Comparison of ENCODE assay signal across 20 cellular contexts in genomic region chr1:116266864-116267212, GRCh38.
DNase-seq lines count a peak whose midpoint lies in the region; ATAC-seq, FAIRE-seq and TF ChIP-seq lines count a peak whose summit lies in the region.
"Had no signal": no experiment of that assay in that cellular context is flagged by ENCODE, and none has a peak within 500 bp of the region (broad histone marks: within the 10 kb centered on the region; RNA-seq: fewer than 3 reads in every experiment).

No MANE protein-coding gene starts in this region.

- no peaks in the 10 kb centered on the region for H3K9me1 ChIP-seq in K562 (ENCODE audit: control insufficient read depth, insufficient read depth, low read length)

- H3K27me3 ChIP-seq in K562 (ENCODE audit: control insufficient read depth in 2 of 2, insufficient read depth in 2 of 2, low read length in 2 of 2) (peaks cover 6 to 34% of the 10 kb centered on the region in 2 experiments; a peak in 3 of 5 replicates), esophagus (ENCODE audit: control insufficient read depth in 1 of 2, insufficient read depth in 2 of 2, low read length in 2 of 2) (no peaks in the 10 kb centered on the region), parathyroid adenoma (ENCODE audit: control insufficient read depth, insufficient read depth, low read length) (no peaks in the 10 kb centered on the region), vagina (no peaks in the 10 kb centered on the region)

- H3K9me3 ChIP-seq in K562 (replicated peaks; ENCODE audit: control insufficient read depth, insufficient read depth, low read depth, low read length) = no peaks in the 10 kb centered on the region
- no peaks in the 10 kb centered on the region for H3K9me3 ChIP-seq in esophagus (ENCODE audit: control insufficient read depth in 2 of 2, insufficient read depth in 1 of 2, low read depth in 1 of 2, low read length in 1 of 2)
- no peaks in the 10 kb centered on the region for H3K9me3 ChIP-seq in parathyroid adenoma (ENCODE audit: control insufficient read depth, low read length)
- no peaks in the 10 kb centered on the region for H3K9me3 ChIP-seq in vagina
- H3K9me3 ChIP-seq: A549, Caco-2 had no signal

- in situ Hi-C loops in K562 (cut with MboI) = no loop called here

- no peaks in the 10 kb centered on the region for H3K36me3 ChIP-seq in K562 (ENCODE audit: control insufficient read depth, insufficient read depth, low read length)
- no peaks in the 10 kb centered on the region for H3K36me3 ChIP-seq in esophagus (ENCODE audit: control insufficient read depth in 2 of 2, insufficient read depth in 2 of 2, low read length in 1 of 2)
- H3K36me3 ChIP-seq in parathyroid adenoma (ENCODE audit: control insufficient read depth, insufficient read depth, low read length) = no peaks in the 10 kb centered on the region
- H3K36me3 ChIP-seq in vagina = no peaks in the 10 kb centered on the region

- H2AFZ ChIP-seq in K562 (ENCODE audit: low read depth, low read length) = no peak overlapping the region
- H2AFZ ChIP-seq in parathyroid adenoma = no peak overlapping the region
- H2AFZ ChIP-seq: GM23338 had no signal

- 7% methylated on average over 4 of the region's 4 CpGs for WGBS in K562 (ENCODE audit: insufficient coverage, low coverage, missing lambda C conversion rate)
- 50 to 79% methylated on average over 4 of the region's 4 CpGs for WGBS in esophagus, 2 donors

- no peak for TF ChIP-seq EP300 in K562 (IDR thresholded peaks at IDR 0.05; ENCODE audit: low read length)

- TF ChIP-seq POLR2A in K562 (conservative IDR thresholded peaks at IDR 0.05) (no peak), vagina (IDR thresholded peaks at IDR 0.05) (no peak)

- TF ChIP-seq RAD21 in K562 (CRISPR knock-in tag; conservative IDR thresholded peaks at IDR 0.05 in 1 of 2, IDR thresholded peaks at IDR 0.05 in 1 of 2) = no peak

- POLR2A ChIA-PET in K562 (lab: Yijun Ruan, JAX) = no interaction called here

- no peak for FAIRE-seq in K562 (lab: Jason Lieb, UNC)
- FAIRE-seq: A549, G401.6, GM12891, H54, HepG2, HTR-8/SVneo had no signal

- no peaks in the 10 kb centered on the region; a peak in 1 of 5 replicates for H3K4me1 ChIP-seq in K562 (replicated peaks in 1 of 2; ENCODE audit: control insufficient read depth in 2 of 2, insufficient read depth in 2 of 2, low read length in 2 of 2)
- H3K4me1 ChIP-seq in esophagus (ENCODE audit: control insufficient read depth in 2 of 2, insufficient read depth in 2 of 2, low read length in 1 of 2) = peaks cover 0 to 20% of the 10 kb centered on the region in 2 donors
- H3K4me1 ChIP-seq in parathyroid adenoma = peaks cover 53% of the 10 kb centered on the region
- peaks cover 7% of the 10 kb centered on the region for H3K4me1 ChIP-seq in vagina
- H3K4me1 ChIP-seq: Caco-2 had no signal

- CTCF ChIA-PET in K562 (lab: Yijun Ruan, JAX; ENCODE audit: low intra/inter-chr PET ratio) = no interaction called here

- intact Hi-C loops in K562 (cut with micrococcal nuclease) (no loop called here), vagina (cut with DNase I) (no loop called here)

- H4K20me1 ChIP-seq in K562 (replicated peaks; ENCODE audit: control insufficient read depth, insufficient read depth, low read length) = no peaks in the 10 kb centered on the region

- H3K79me2 ChIP-seq in K562 (ENCODE audit: control insufficient read depth, insufficient read depth, low read length) = no peaks in the 10 kb centered on the region
- no peaks in the 10 kb centered on the region for H3K79me2 ChIP-seq in parathyroid adenoma

- H3K4me3 ChIP-seq in K562 = no peak overlapping the region
- H3K4me3 ChIP-seq in esophagus (ENCODE audit: low read depth in 1 of 2, low read length in 2 of 2) = no peak overlapping the region
- H3K4me3 ChIP-seq in parathyroid adenoma (ENCODE audit: low read depth, low read length) = no peak overlapping the region
- H3K4me3 ChIP-seq in vagina = no peak overlapping the region
- H3K4me3 ChIP-seq: A549, GM23338 had no signal

- ATAC-seq in K562 (no peak), GM18520 (IDR thresholded peaks at IDR 0.05; ENCODE audit: unreplicated experiment) (no peak)
- ATAC-seq: A549, GM23338, HepG2 had no signal

- TF ChIP-seq CTCF in K562 (IDR thresholded peaks at IDR 0.05 in 2 of 3, conservative IDR thresholded peaks at IDR 0.05 in 1 of 3; ENCODE audit: insufficient read depth in 2 of 3, low read depth in 1 of 3, low read length in 3 of 3) = no peak
- no peak for TF ChIP-seq CTCF in parathyroid adenoma (IDR thresholded peaks at IDR 0.05)
- TF ChIP-seq CTCF in vagina (IDR thresholded peaks at IDR 0.05) = no peak

- H3K4me2 ChIP-seq in K562 (ENCODE audit: insufficient read depth, low read length) = no peak overlapping the region
- peak overlapping the region; percentile 67 for H3K4me2 ChIP-seq in parathyroid adenoma (ENCODE audit: low read length)
- H3K4me2 ChIP-seq: A549, GM23338 had no signal

- BruUV-seq in K562 (replicated peaks; lab: Mats Ljungman, UMichigan) = no TSS peak

- no peak overlapping the region for H3K9ac ChIP-seq in K562 (ENCODE audit: insufficient read depth in 1 of 2, low read depth in 2 of 2, low read length in 2 of 2)
- H3K9ac ChIP-seq in parathyroid adenoma = no peak overlapping the region

- H3K27ac ChIP-seq in K562 (ENCODE audit: extremely low read depth, low read depth, low read length) = no peak overlapping the region
- peak overlapping the region; percentile 83 to 87 for H3K27ac ChIP-seq in esophagus (ENCODE audit: low read depth in 2 of 2, low read length in 1 of 2)
- H3K27ac ChIP-seq in parathyroid adenoma = peak overlapping the region; percentile 98
- H3K27ac ChIP-seq in vagina = no peak overlapping the region
- H3K27ac ChIP-seq: 22Rv1, A549 had no signal

- peak; percentile 46 for DNase-seq in NCI-H82 (lab: John Stamatoyannopoulos, UW)
- no peak for DNase-seq in NCI-H82 treated with DMSO at 0.1 percent for 48 hours (lab: John Stamatoyannopoulos, UW; ENCODE audit: unreplicated experiment)
- DNase-seq in K562 (ENCODE audit: extremely low read depth in 1 of 4, low spot score in 3 of 4) = no peak
- DNase-seq in vagina (ENCODE audit: extremely low spot score in 2 of 2) = no peak
- DNase-seq in amniotic stem cell (lab: John Stamatoyannopoulos, UW) = no peak
- DNase-seq: AML-193; Caco-2; CD4-positive, alpha-beta T cell; HCEC 1CT had no signal

TF ChIP-seq in K562, 482 proteins besides CTCF, POLR2A, EP300 and RAD21:
- TF ChIP-seq ARID3A (IDR thresholded peaks at IDR 0.05; ENCODE audit: borderline replicate concordance, low read depth, low read length) = no peak
- no peak for TF ChIP-seq NR2C1 (IDR thresholded peaks at IDR 0.05)
- 0 out of 2 replicates have a peak, but pooled peaks have one; percentile 5 for TF ChIP-seq NR2C1 (tag; IDR thresholded peaks at IDR 0.05)

Comparison
In these comparisons a context has a peak if more than half of its experiments do, and no peak if none do; other contexts are left out.
1. H3K27ac ChIP-seq: peak in esophagus (2 of 2) and parathyroid adenoma (single experiment); none in K562 (single experiment) and vagina (single experiment).